In the genomic region with DNA sequence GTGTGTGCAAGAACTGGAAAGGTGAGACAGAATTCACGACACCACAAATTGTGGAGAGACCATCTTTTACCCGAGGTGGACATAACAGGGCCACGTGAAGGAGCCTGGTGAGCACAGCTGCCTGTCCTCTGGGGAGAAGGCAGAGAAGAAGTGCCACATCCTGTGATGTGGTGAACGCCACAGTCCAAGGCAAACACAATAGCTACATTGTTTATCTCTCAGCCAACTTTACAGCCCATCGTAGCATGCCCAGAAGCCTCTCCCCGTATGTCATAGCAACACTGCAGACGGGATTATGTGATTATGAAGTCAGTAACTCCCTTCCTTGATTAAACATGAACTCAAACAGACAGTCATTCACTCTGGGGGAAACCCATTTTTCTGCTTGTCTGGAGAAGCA, we compare ENCODE assay signal across 21 cellular contexts.
DNase-seq lines count a peak whose midpoint lies in the region; ATAC-seq, FAIRE-seq and TF ChIP-seq lines count a peak whose summit lies in the region.
"Had no signal": no experiment of that assay in that cellular context is flagged by ENCODE, and none has a peak within 500 bp of the region (broad histone marks: within the 10 kb centered on the region; RNA-seq: fewer than 3 reads in every experiment).

No MANE protein-coding gene starts in this region.

- RAD21 ChIA-PET in GM12878 (lab: Charles Lee; ENCODE audit: unreplicated experiment): interaction anchor here (1.0 to 2.8 kb wide), 8 partner anchors 8 to 249 kb away, joined by 3 to 18 read pairs (median 6); no protein-coding TSS in a partner anchor

- no peak for TF ChIP-seq POLR2A in GM12878 (IDR thresholded peaks at IDR 0.05; ENCODE audit: low read depth, low read length)

- H3K9me3 ChIP-seq in GM12878 (replicated peaks; ENCODE audit: control insufficient read depth, insufficient read depth, low read length): peaks cover 4% of the 10 kb centered on the region
- H3K9me3 ChIP-seq: uterus had no signal

- H3K36me3 Mint-ChIP-seq in natural killer cell (peaks cover 12% of the 10 kb centered on the region), HFFc6 (ENCODE audit: low read depth) (peaks cover 44% of the 10 kb centered on the region)
- H3K36me3 Mint-ChIP-seq in activated CD8-positive, alpha-beta memory T cell treated with anti-CD3 and anti-CD28 coated beads, Interleukin-2, amount 10 ng/mL, durations not matched to agents 7 days and 5 days: peaks cover 9% of the 10 kb centered on the region

- no peak overlapping the region for H3K4me3 ChIP-seq in GM12878
- H3K4me3 ChIP-seq: uterus had no signal

- no peaks in the 10 kb centered on the region for H3K79me2 ChIP-seq in GM12878 (ENCODE audit: control insufficient read depth, insufficient read depth, low read length)

- H3K4me2 ChIP-seq in GM12878 (ENCODE audit: control insufficient read depth, insufficient read depth): no peak overlapping the region

- H3K27ac Mint-ChIP-seq in natural killer cell (peak overlapping the region; percentile 41 to 78), HFFc6 (no peak overlapping the region)
- no peak overlapping the region for H3K27ac Mint-ChIP-seq in activated CD8-positive, alpha-beta memory T cell treated with anti-CD3 and anti-CD28 coated beads, Interleukin-2, amount 10 ng/mL, durations not matched to agents 7 days and 5 days
- H3K27ac Mint-ChIP-seq: activated naive CD4-positive, alpha-beta T cell treated with anti-CD3 and anti-CD28 coated beads, Interleukin-2, amount 50 U/mL, for 72 hours; activated T-helper 2 cell treated with anti-CD3 and anti-CD28 coated beads, Interferon-gamma antibody, Interleukin-2, Interleukin-4, amounts not matched to agents 10 μg/mL and 5 μg/mL and 100 μg/mL, durations not matched to agents 14 hours and 24 hours and 36 hours; T-helper 2 cell treated with Interferon-gamma antibody and Interleukin-4, amounts not matched to agents 5 μg/mL and 100 μg/mL, for 36 hours had no signal

- no peak overlapping the region for H3K9ac ChIP-seq in GM12878 (ENCODE audit: control insufficient read depth, insufficient read depth, low read length)

- in situ Hi-C loops in GM12878 (cut with MboI): loop anchor here (5.0 kb wide), 1 partner anchor 102 kb away; no protein-coding TSS in a partner anchor

- H3K4me1 Mint-ChIP-seq in natural killer cell (peaks cover 15 to 24% of the 10 kb centered on the region in 2 donors), HFFc6 (ENCODE audit: low read depth) (peaks cover 14% of the 10 kb centered on the region)
- H3K4me1 Mint-ChIP-seq in activated CD8-positive, alpha-beta memory T cell treated with anti-CD3 and anti-CD28 coated beads, Interleukin-2, amount 10 ng/mL, durations not matched to agents 7 days and 5 days: peaks cover 3% of the 10 kb centered on the region

- H3K9me3 Mint-ChIP-seq in natural killer cell (peaks cover 0 to 8% of the 10 kb centered on the region in 2 donors), HFFc6 (peaks cover 9% of the 10 kb centered on the region; the same call in 1 of the 2 replicates)
- H3K9me3 Mint-ChIP-seq in activated CD8-positive, alpha-beta memory T cell treated with anti-CD3 and anti-CD28 coated beads, Interleukin-2, amount 10 ng/mL, durations not matched to agents 7 days and 5 days (ENCODE audit: low read depth): peaks cover 13% of the 10 kb centered on the region

- CTCF ChIA-PET in GM12878 (lab: Yijun Ruan, JAX): interaction anchor here (1.2 to 2.2 kb wide), 4 partner anchors 35 to 742 kb away, joined by 3 to 7 read pairs (median 4); no protein-coding TSS in a partner anchor
- CTCF ChIA-PET in activated CD8-positive, alpha-beta memory T cell treated with anti-CD3 and anti-CD28 coated beads, Interleukin-2, amount 10 ng/mL, durations not matched to agents 7 days and 5 days (lab: Charles Lee): no interaction called here

- H3K36me3 ChIP-seq in GM12878 (ENCODE audit: control insufficient read depth in 2 of 2, insufficient read depth in 2 of 2, low read length in 1 of 2): no peaks in the 10 kb centered on the region
- H3K36me3 ChIP-seq: uterus had no signal

- H3K4me1 ChIP-seq in GM12878 (ENCODE audit: control insufficient read depth, insufficient read depth, low read length): peaks cover 4% of the 10 kb centered on the region; the same call in 1 of the 2 replicates
- H3K4me1 ChIP-seq: uterus had no signal

- intact Hi-C loops in GM12878 (cut with micrococcal nuclease; ENCODE audit: unreplicated experiment): loop anchor here (5.0 kb wide), 1 partner anchor 248 kb away; no protein-coding TSS in a partner anchor
- intact Hi-C loops in natural killer cell (cut with micrococcal nuclease): loop anchor here (10.0 kb wide), 1 partner anchor 60 kb away; no protein-coding TSS in a partner anchor

- H3K4me3 Mint-ChIP-seq in natural killer cell (peak overlapping the region; percentile 28), HFFc6 (no peak overlapping the region)
- no peak overlapping the region for H3K4me3 Mint-ChIP-seq in activated CD8-positive, alpha-beta memory T cell treated with anti-CD3 and anti-CD28 coated beads, Interleukin-2, amount 10 ng/mL, durations not matched to agents 7 days and 5 days
- H3K4me3 Mint-ChIP-seq: T-helper 2 cell treated with Interferon-gamma antibody and Interleukin-4, amounts not matched to agents 5 μg/mL and 100 μg/mL, for 36 hours had no signal

- TF ChIP-seq RAD21 in GM12878 (IDR thresholded peaks at IDR 0.05; ENCODE audit: insufficient read depth, low read depth, low read length): no peak

- H4K20me1 ChIP-seq in GM12878 (ENCODE audit: control insufficient read depth, insufficient read depth): no peaks in the 10 kb centered on the region

- POLR2A ChIA-PET in GM12878 (lab: Charles Lee): interaction anchor here (0.5 kb wide), 1 partner anchor 87 kb away, joined by 4 read pairs; no protein-coding TSS in a partner anchor

- no peak for FAIRE-seq in GM12878 (lab: Jason Lieb, UNC)
- FAIRE-seq: kidney had no signal

- SMC1A ChIA-PET in GM12878 (lab: Charles Lee; ENCODE audit: uncharacterized antibody, unreplicated experiment): interaction anchor here (0.5 to 3.8 kb wide), 13 partner anchors 20 to 805 kb away, joined by 3 to 24 read pairs (median 5); no protein-coding TSS in a partner anchor

- H2AFZ ChIP-seq in GM12878 (ENCODE audit: control insufficient read depth, low read depth, low read length): no peak overlapping the region

- H3K27ac ChIP-seq in GM12878 (ENCODE audit: control insufficient read depth, insufficient read depth): peak overlapping the region; percentile 47
- H3K27ac ChIP-seq: uterus had no signal

- no peak for TF ChIP-seq CTCF in GM12878 (IDR thresholded peaks at IDR 0.05 in 2 of 3, conservative IDR thresholded peaks at IDR 0.05 in 1 of 3; ENCODE audit: control insufficient read depth in 2 of 3, extremely low read depth in 1 of 3, insufficient read depth in 1 of 3, low read depth in 3 of 3, low read length in 3 of 3)
- TF ChIP-seq CTCF in natural killer cell (IDR thresholded peaks at IDR 0.05): no peak
- TF ChIP-seq CTCF in HFFc6 (IDR thresholded peaks at IDR 0.05): no peak

- DNase-seq in COLO829 (ENCODE audit: low spot score) (peak; percentile 84), GM12878 (ENCODE audit: low read depth, low spot score) (peak; percentile 59), natural killer cell (no peak), DMS114 treated with DMSO at 0.1 percent for 48 hours (lab: John Stamatoyannopoulos, UW; ENCODE audit: unreplicated experiment) (no peak), HFFc6 (no peak)
- no peak for DNase-seq in activated CD8-positive, alpha-beta memory T cell treated with anti-CD3 and anti-CD28 coated beads, Interleukin-2, amount 10 ng/mL, durations not matched to agents 7 days and 5 days
- DNase-seq: activated CD4-positive, alpha-beta T cell treated with anti-CD3 and anti-CD28 coated beads, Interleukin-2, amount 50 U/mL, for 1 hour; activated CD8-positive, alpha-beta memory T cell treated with anti-CD3 and anti-CD28 coated beads, Interleukin-2, amount 50 U/mL, for 4 hours; EL; KG1; kidney; NCI-H1436 treated with DMSO at 0.1 percent for 48 hours; NCI-H2107; RPMI8226; uterus had no signal

- H3K27me3 ChIP-seq in GM12878 (replicated peaks in 1 of 2; ENCODE audit: control insufficient read depth in 2 of 2, insufficient read depth in 2 of 2, low read length in 1 of 2): no peaks in the 10 kb centered on the region
- H3K27me3 ChIP-seq: uterus had no signal

- no peaks in the 10 kb centered on the region for H3K27me3 Mint-ChIP-seq in natural killer cell (ENCODE audit: low read depth in 2 of 2)
- H3K27me3 Mint-ChIP-seq in activated CD8-positive, alpha-beta memory T cell treated with anti-CD3 and anti-CD28 coated beads, Interleukin-2, amount 10 ng/mL, durations not matched to agents 7 days and 5 days: no peaks in the 10 kb centered on the region
- no peaks in the 10 kb centered on the region; the same call in none of the 2 replicates for H3K27me3 Mint-ChIP-seq in HFFc6 (ENCODE audit: insufficient read depth)

- peak; percentile 61 for ATAC-seq in HG03060 (IDR thresholded peaks at IDR 0.05; ENCODE audit: low read depth, unreplicated experiment)
- ATAC-seq in GM12878: peak; percentile 95
- ATAC-seq in natural killer cell: peak; percentile 59 to 98 (median 71)
- ATAC-seq in activated CD8-positive, alpha-beta memory T cell treated with anti-CD3 and anti-CD28 coated beads, Interleukin-2, amount 10 ng/mL, durations not matched to agents 7 days and 5 days: no peak
- ATAC-seq in HG03442 (IDR thresholded peaks at IDR 0.05; ENCODE audit: unreplicated experiment): no peak
- ATAC-seq: activated naive CD4-positive, alpha-beta T cell treated with anti-CD3 and anti-CD28 coated beads, Interleukin-2, amount 50 U/mL, for 72 hours; SK-N-SH treated with all-trans-retinoic acid at 6 μM for 48 hours had no signal

- WGBS in GM12878 (ENCODE audit: insufficient coverage, insufficient replicate concordance, low lambda C conversion rate, missing lambda C conversion rate): 58% methylated on average over 7 of the region's 7 CpGs

- no TSS peak for BruUV-seq in GM12878 (replicated peaks; lab: Mats Ljungman, UMichigan)

- TF ChIP-seq EP300 in GM12878 (IDR thresholded peaks at IDR 0.05; ENCODE audit: borderline replicate concordance in 1 of 2, control insufficient read depth in 1 of 2, low read depth in 2 of 2, low read length in 2 of 2): peak; percentile 48 to 67; a peak in 2 of 4 replicates

TF ChIP-seq in GM12878, 131 proteins besides CTCF, POLR2A, EP300 and RAD21 (continues in another document):
- TF ChIP-seq MTA2 (IDR thresholded peaks at IDR 0.05; ENCODE audit: low read depth): peak; percentile 70
- peak; percentile 74 to 87 for TF ChIP-seq BHLHE40 (IDR thresholded peaks at IDR 0.05; ENCODE audit: borderline replicate concordance in 1 of 2, low read depth in 2 of 2, low read length in 1 of 2)
- peak; percentile 67 for TF ChIP-seq PAX5 (IDR thresholded peaks at IDR 0.05; ENCODE audit: borderline replicate concordance, low read depth, low read length)
- peak; percentile 81 for TF ChIP-seq RAD51 (IDR thresholded peaks at IDR 0.05)
- TF ChIP-seq, protein P1, sequence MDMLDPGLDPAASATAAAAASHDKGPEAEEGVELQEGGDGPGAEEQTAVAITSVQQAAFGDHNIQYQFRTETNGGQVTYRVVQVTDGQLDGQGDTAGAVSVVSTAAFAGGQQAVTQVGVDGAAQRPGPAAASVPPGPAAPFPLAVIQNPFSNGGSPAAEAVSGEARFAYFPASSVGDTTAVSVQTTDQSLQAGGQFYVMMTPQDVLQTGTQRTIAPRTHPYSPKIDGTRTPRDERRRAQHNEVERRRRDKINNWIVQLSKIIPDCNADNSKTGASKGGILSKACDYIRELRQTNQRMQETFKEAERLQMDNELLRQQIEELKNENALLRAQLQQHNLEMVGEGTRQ (IDR thresholded peaks at IDR 0.05; ENCODE audit: borderline replicate concordance, low read depth, low read length): peak; percentile 54

Comparison
In these comparisons a context has a peak if more than half of its experiments do, and no peak if none do; other contexts are left out.
1. DNase-seq: peak in COLO829 (single experiment) and GM12878 (single experiment); none in natural killer cell (single experiment), activated CD8-positive, alpha-beta memory T cell treated with anti-CD3 and anti-CD28 coated beads, Interleukin-2, amount 10 ng/mL, durations not matched to agents 7 days and 5 days (single experiment), DMS114 treated with DMSO at 0.1 percent for 48 hours (single experiment) and HFFc6 (single experiment).
2. ATAC-seq: peak in HG03060 (single experiment), GM12878 (single experiment) and natural killer cell (3 of 3); none in activated CD8-positive, alpha-beta memory T cell treated with anti-CD3 and anti-CD28 coated beads, Interleukin-2, amount 10 ng/mL, durations not matched to agents 7 days and 5 days (single experiment) and HG03442 (single experiment).
3. H3K27ac Mint-ChIP-seq: peak in natural killer cell (2 of 2); none in activated CD8-positive, alpha-beta memory T cell treated with anti-CD3 and anti-CD28 coated beads, Interleukin-2, amount 10 ng/mL, durations not matched to agents 7 days and 5 days (single experiment) and HFFc6 (single experiment).